Comparison of ENCODE assay signal across 17 cellular contexts in the genomic region with DNA sequence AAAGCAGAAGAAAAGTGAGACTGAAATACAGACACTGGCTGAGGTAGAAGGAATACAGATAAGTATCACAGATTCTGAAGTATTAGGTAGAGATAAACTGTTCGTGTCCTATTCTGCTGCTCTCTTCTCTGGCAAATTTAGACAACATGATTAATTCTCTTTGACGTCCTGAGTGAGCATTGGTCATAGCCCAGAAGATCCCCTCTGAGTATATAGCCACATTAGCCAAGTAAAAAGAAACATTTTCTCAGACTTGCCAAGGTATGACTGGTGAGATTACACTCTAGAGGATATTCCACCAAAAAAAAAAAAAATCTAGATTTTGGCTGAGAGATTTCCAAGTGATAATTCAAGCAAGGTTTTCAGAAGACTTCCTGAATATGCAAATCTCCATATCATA.
"Had no signal": no experiment of that assay in that cellular context is flagged by ENCODE, and none has a peak within 500 bp of the region (broad histone marks: within the 10 kb centered on the region; RNA-seq: fewer than 3 reads in every experiment).

No MANE protein-coding gene starts in this region.

- DNase-seq: activated B cell treated with CpG ODN at 0.5 μM for 24 hours; activated CD4-positive, alpha-beta T cell treated with anti-CD3 and anti-CD28 coated beads for 48 hours; activated CD8-positive, alpha-beta memory T cell treated with anti-CD3 and anti-CD28 coated beads, Interleukin-2, amount 50 U/mL, for 48 hours; activated gamma-delta T cell treated with Interleukin-2 at 50 U/mL for 16 hours; activated T-cell treated with anti-CD3 and anti-CD28 coated beads, Interleukin-2, amount 50 U/mL, for 72 hours; anterior cingulate cortex; dermis blood vessel endothelial cell; left ventricle myocardium inferior; natural killer cell; nucleus accumbens; stimulated activated CD4-positive, alpha-beta T cell treated with anti-CD3 and anti-CD28 coated beads, Interleukin-2, amount 100 ng/mL, for 48 hours; thyroid gland had no signal

- H3K9me3 Mint-ChIP-seq: activated B cell treated with CpG ODN at 0.5 μM for 24 hours; T-helper 2 cell treated with Interferon-gamma antibody and Interleukin-4, amounts not matched to agents 5 μg/mL and 100 μg/mL, for 36 hours had no signal

- ATAC-seq: activated T-cell treated with anti-CD3 and anti-CD28 coated beads, Interleukin-2, amount 50 U/mL, for 72 hours; natural killer cell; stimulated activated memory B cell treated with anti-CD40 and anti-IgM and Interleukin-4, amounts not matched to agents 10 μg/mL and 1 μg/mL and 100 μg/mL, for 72 hours had no signal

- H3K27me3 ChIP-seq: hepatocyte, thyroid gland had no signal

- H3K27ac Mint-ChIP-seq: activated B cell treated with CpG ODN at 0.5 μM for 24 hours; activated naive CD8-positive, alpha-beta T cell; activated T-cell treated with anti-CD3 and anti-CD28 coated beads, Interleukin-2, amount 50 U/mL, for 72 hours; memory B cell; natural killer cell; stimulated activated memory B cell treated with anti-CD40 and anti-IgM and Interleukin-4, amounts not matched to agents 10 μg/mL and 1 μg/mL and 100 μg/mL, for 72 hours; T-helper 2 cell treated with Interferon-gamma antibody and Interleukin-4, amounts not matched to agents 5 μg/mL and 100 μg/mL, for 36 hours had no signal

- H3K4me3 Mint-ChIP-seq: activated B cell treated with CpG ODN at 0.5 μM for 24 hours; activated naive CD8-positive, alpha-beta T cell; activated T-cell treated with anti-CD3 and anti-CD28 coated beads, Interleukin-2, amount 50 U/mL, for 72 hours; memory B cell; natural killer cell; stimulated activated memory B cell treated with anti-CD40 and anti-IgM and Interleukin-4, amounts not matched to agents 10 μg/mL and 1 μg/mL and 100 μg/mL, for 72 hours; T-helper 2 cell treated with Interferon-gamma antibody and Interleukin-4, amounts not matched to agents 5 μg/mL and 100 μg/mL, for 36 hours had no signal

- H3K4me3 ChIP-seq: hepatocyte, left ventricle myocardium inferior, thyroid gland had no signal

- H3K36me3 Mint-ChIP-seq: activated naive CD8-positive, alpha-beta T cell; memory B cell; natural killer cell; stimulated activated memory B cell treated with anti-CD40 and anti-IgM and Interleukin-4, amounts not matched to agents 10 μg/mL and 1 μg/mL and 100 μg/mL, for 72 hours had no signal

- H3K36me3 ChIP-seq: left ventricle myocardium inferior, thyroid gland had no signal

- H3K27me3 Mint-ChIP-seq: activated B cell treated with CpG ODN at 0.5 μM for 24 hours; activated naive CD8-positive, alpha-beta T cell; memory B cell; stimulated activated memory B cell treated with anti-CD40 and anti-IgM and Interleukin-4, amounts not matched to agents 10 μg/mL and 1 μg/mL and 100 μg/mL, for 72 hours had no signal

- H3K4me1 Mint-ChIP-seq: activated B cell treated with CpG ODN at 0.5 μM for 24 hours, memory B cell, natural killer cell had no signal
